In the genomic region with DNA sequence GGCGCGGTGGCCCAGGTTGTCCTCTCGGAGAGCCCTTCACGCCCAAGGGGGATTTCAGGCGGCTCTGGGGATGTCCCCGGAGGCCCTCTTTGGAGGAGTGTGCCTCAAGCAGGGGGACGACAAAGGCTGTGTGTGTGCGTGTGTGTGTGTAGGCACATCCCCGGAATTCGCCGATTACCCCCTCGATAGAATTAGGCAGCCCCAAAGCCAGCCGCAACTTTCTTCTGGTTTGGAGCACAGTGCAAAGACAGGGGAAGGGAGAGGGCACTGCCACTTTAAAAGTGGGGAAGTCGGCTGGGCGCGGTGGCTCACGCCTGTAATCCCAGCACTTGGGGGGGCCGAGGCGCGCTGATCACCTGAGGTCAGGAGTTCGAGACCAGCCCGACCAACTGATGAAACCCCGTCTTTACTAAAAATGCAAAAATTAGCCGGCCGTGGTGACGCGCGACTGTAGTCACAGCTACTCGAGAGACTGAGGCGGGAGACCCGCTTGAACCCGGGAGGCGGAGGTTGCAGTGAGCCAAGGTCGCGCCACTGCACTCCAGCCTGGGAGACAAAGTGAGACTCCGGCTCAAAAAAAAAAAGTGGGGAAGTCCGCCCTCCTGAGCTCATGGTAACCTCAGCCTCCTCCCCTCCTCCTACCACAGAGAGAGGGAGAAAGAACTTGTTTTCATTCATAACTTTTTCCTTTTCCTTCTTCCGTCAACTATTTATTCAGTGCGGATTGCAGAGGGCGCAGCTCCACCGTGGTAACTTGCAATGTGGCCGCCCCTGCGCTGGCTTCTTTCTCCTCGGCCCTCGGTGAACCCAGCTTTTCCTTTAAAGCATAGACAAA, we compare ENCODE assay signal across 8 cellular contexts. TPM values are rescaled to one million over a fixed set of nuclear protein-coding genes. Genes with fewer than 3 reads are reported as not detected.
DNase-seq lines count a peak whose midpoint lies in the region; ATAC-seq and TF ChIP-seq lines count a peak whose summit lies in the region.

No MANE protein-coding gene starts in this region.

- H3K4me1 Mint-ChIP-seq in activated naive CD8-positive, alpha-beta T cell treated with anti-CD3 and anti-CD28 coated beads, Interleukin-2, amount 50 U/mL, for 24 hours: peaks cover 46% of the 10 kb centered on the region
- peaks cover 32% of the 10 kb centered on the region for H3K4me1 Mint-ChIP-seq in progenitor cell of endocrine pancreas (ENCODE audit: low read depth)

- 0 out of 2 replicates have a peak, but pooled peaks cover 4% of the 10 kb centered on the region for H3K36me3 ChIP-seq in BJ (ENCODE audit: control insufficient read depth, insufficient read depth, low read length)
- H3K36me3 ChIP-seq in SK-N-SH (replicated peaks in 1 of 2; ENCODE audit: control insufficient read depth in 1 of 2, insufficient read depth in 2 of 2, low read length in 1 of 2): peaks cover 20 to 26% of the 10 kb centered on the region in 2 experiments
- peaks cover 2 to 36% (median 26%) of the 10 kb centered on the region in 9 donors for H3K36me3 ChIP-seq in heart left ventricle

- POLR2A ChIA-PET in BJ (lab: Charles Lee): interaction anchor here (0.6 kb wide), 1 partner anchor 10 kb away, joined by 3 read pairs; no protein-coding TSS in a partner anchor
- POLR2A ChIA-PET in SK-N-SH (lab: Yijun Ruan, JAX): no interaction called here

- TF ChIP-seq RAD21 in SK-N-SH (IDR thresholded peaks at IDR 0.05; ENCODE audit: low read length): peak; percentile 60

- H3K4me2 ChIP-seq in SK-N-SH: peak overlapping the region; percentile 72

- no peaks in the 10 kb centered on the region for H3K9me2 ChIP-seq in SK-N-SH

- peak; percentile 30 for ATAC-seq in GM19035 (IDR thresholded peaks at IDR 0.05; ENCODE audit: unreplicated experiment)
- peak; percentile 37 for ATAC-seq in HG03432 (IDR thresholded peaks at IDR 0.05; ENCODE audit: unreplicated experiment)
- peak; percentile 69 for ATAC-seq in activated naive CD8-positive, alpha-beta T cell treated with anti-CD3 and anti-CD28 coated beads, Interleukin-2, amount 50 U/mL, for 24 hours
- ATAC-seq in heart left ventricle: peak; percentile 15 to 36 (median 22)

- peak overlapping the region; percentile 62 for H3K4me3 ChIP-seq in BJ (ENCODE audit: low read depth, low read length)
- H3K4me3 ChIP-seq in SK-N-SH (ENCODE audit: low read depth in 2 of 2, low read length in 1 of 2): peak overlapping the region; percentile 63 to 80
- peak overlapping the region; percentile 63 to 86 (median 73) for H3K4me3 ChIP-seq in heart left ventricle

- CTCF ChIA-PET in BJ (lab: Yijun Ruan, JAX): interaction anchor here (0.9 to 2.0 kb wide), 5 partner anchors 124 to 709 kb away, joined by 3 to 14 read pairs (median 3); no protein-coding TSS in a partner anchor
- CTCF ChIA-PET in SK-N-SH (lab: Yijun Ruan, JAX): interaction anchor here (1.8 to 2.3 kb wide), 2 partner anchors 10 to 713 kb away, joined by 6 to 12 read pairs; no protein-coding TSS in a partner anchor

- H3K27me3 ChIP-seq in BJ (ENCODE audit: control insufficient read depth, insufficient read depth, low read length) (no peaks in the 10 kb centered on the region), SK-N-SH (ENCODE audit: insufficient read depth) (no peaks in the 10 kb centered on the region), heart left ventricle (peaks cover 0 to 8% (median 0%) of the 10 kb centered on the region in 9 donors)

- TF ChIP-seq EP300 in SK-N-SH (IDR thresholded peaks at IDR 0.05; ENCODE audit: borderline replicate concordance in 1 of 2, low read depth in 1 of 2, low read length in 1 of 2): no peak

- no peaks in the 10 kb centered on the region for H3K9me3 Mint-ChIP-seq in activated naive CD8-positive, alpha-beta T cell treated with anti-CD3 and anti-CD28 coated beads, Interleukin-2, amount 50 U/mL, for 24 hours
- no peaks in the 10 kb centered on the region for H3K9me3 Mint-ChIP-seq in progenitor cell of endocrine pancreas (ENCODE audit: low read depth)

- H3K9me3 ChIP-seq in SK-N-SH: no peaks in the 10 kb centered on the region
- H3K9me3 ChIP-seq in heart left ventricle: no peaks in the 10 kb centered on the region

- no peak for TF ChIP-seq POLR2A in heart left ventricle (IDR thresholded peaks at IDR 0.05)

- no peaks in the 10 kb centered on the region for H3K27me3 Mint-ChIP-seq in activated naive CD8-positive, alpha-beta T cell treated with anti-CD3 and anti-CD28 coated beads, Interleukin-2, amount 50 U/mL, for 24 hours
- H3K27me3 Mint-ChIP-seq in progenitor cell of endocrine pancreas: no peaks in the 10 kb centered on the region

- intact Hi-C loops in heart left ventricle (cut with DNase I): loop anchor here in 9 of 10 donors (2.0 to 10.0 kb wide), 21 partner anchors 47 to 866 kb away; no protein-coding TSS in a partner anchor

- peak overlapping the region; percentile 97 for H3K27ac Mint-ChIP-seq in activated naive CD8-positive, alpha-beta T cell treated with anti-CD3 and anti-CD28 coated beads, Interleukin-2, amount 50 U/mL, for 24 hours
- H3K27ac Mint-ChIP-seq in progenitor cell of endocrine pancreas: peak overlapping the region; percentile 98

- no peak for DNase-seq in BJ (ENCODE audit: low read depth)
- DNase-seq in SK-N-SH: peak; percentile 39
- peak; percentile 72 for DNase-seq in activated naive CD8-positive, alpha-beta T cell treated with anti-CD3 and anti-CD28 coated beads, Interleukin-2, amount 50 U/mL, for 24 hours
- DNase-seq in heart left ventricle: peak; percentile 51 to 72 (median 66)
- DNase-seq in progenitor cell of endocrine pancreas (ENCODE audit: low spot score, unreplicated experiment): no peak
- DNase-seq in NCI-H187 (lab: John Stamatoyannopoulos, UW): no peak

- peak overlapping the region; percentile 90 for H2AFZ ChIP-seq in SK-N-SH (ENCODE audit: low read depth)

- H4K20me1 ChIP-seq in SK-N-SH (ENCODE audit: insufficient read depth): no peaks in the 10 kb centered on the region; the same call in 1 of the 2 replicates

- peaks cover 68% of the 10 kb centered on the region for H3K36me3 Mint-ChIP-seq in activated naive CD8-positive, alpha-beta T cell treated with anti-CD3 and anti-CD28 coated beads, Interleukin-2, amount 50 U/mL, for 24 hours (ENCODE audit: low read depth)
- peaks cover 22% of the 10 kb centered on the region for H3K36me3 Mint-ChIP-seq in progenitor cell of endocrine pancreas (ENCODE audit: insufficient read depth)

- peak; percentile 48 for TF ChIP-seq CTCF in BJ (IDR thresholded peaks at IDR 0.05; ENCODE audit: insufficient read depth, low read depth, low read length)
- peak; percentile 45 for TF ChIP-seq CTCF in SK-N-SH (IDR thresholded peaks at IDR 0.05)
- peak in 7 of 12 donors; percentile 9 to 51 (median 23) for TF ChIP-seq CTCF in heart left ventricle (IDR thresholded peaks at IDR 0.05)
- no peak for TF ChIP-seq CTCF in progenitor cell of endocrine pancreas (IDR thresholded peaks at IDR 0.05; ENCODE audit: unreplicated experiment)

- peaks cover 41% of the 10 kb centered on the region for H3K79me2 ChIP-seq in SK-N-SH (ENCODE audit: insufficient read depth)

- peak overlapping the region; percentile 69 for H3K9ac ChIP-seq in SK-N-SH

- peak overlapping the region; percentile 92 for H3K4me3 Mint-ChIP-seq in activated naive CD8-positive, alpha-beta T cell treated with anti-CD3 and anti-CD28 coated beads, Interleukin-2, amount 50 U/mL, for 24 hours
- H3K4me3 Mint-ChIP-seq in progenitor cell of endocrine pancreas (ENCODE audit: low read depth): peak overlapping the region; percentile 92

- peak overlapping the region; percentile 50 to 53 for H3K27ac ChIP-seq in SK-N-SH (ENCODE audit: low read depth in 2 of 2, low read length in 1 of 2)
- H3K27ac ChIP-seq in heart left ventricle: peak overlapping the region; percentile 85 to 97 (median 93)

- under 1% methylated on average over 36 of the region's 45 CpGs for WGBS in SK-N-SH (ENCODE audit: low lambda C conversion rate)
- 1% methylated on average over 35 to 45 of the region's 45 CpGs for WGBS in heart left ventricle, 4 donors

- peaks cover 0 to 8% of the 10 kb centered on the region in 2 experiments; a peak in 2 of 4 replicates for H3K4me1 ChIP-seq in SK-N-SH (ENCODE audit: control insufficient read depth in 1 of 2, insufficient read depth in 2 of 2, low read depth in 1 of 2, low read length in 1 of 2)
- peaks cover 0 to 32% (median 12%) of the 10 kb centered on the region in 12 donors for H3K4me1 ChIP-seq in heart left ventricle

- peaks cover 4% of the 10 kb centered on the region for H3F3A ChIP-seq in SK-N-SH (replicated peaks; ENCODE audit: insufficient read depth)

TF ChIP-seq in SK-N-SH, 30 proteins besides CTCF, POLR2A, EP300 and RAD21:
- 0 out of 2 replicates have a peak, but pooled peaks have one; percentile 7 for TF ChIP-seq TCF12 (IDR thresholded peaks at IDR 0.05)
- peak; percentile 13; the same call in 1 of the 2 replicates for TF ChIP-seq TAF1 (IDR thresholded peaks at IDR 0.05; ENCODE audit: borderline replicate concordance, low read depth, low read length)
- TF ChIP-seq NRF1 (IDR thresholded peaks at IDR 0.05; ENCODE audit: low read depth, low read length): no peak
- TF ChIP-seq SMC3 (IDR thresholded peaks at IDR 0.05; ENCODE audit: low read depth, low read length): peak; percentile 38; the same call in 1 of the 2 replicates
- TF ChIP-seq YY1 (IDR thresholded peaks at IDR 0.05; ENCODE audit: low read depth): 0 out of 2 replicates have a peak, but pooled peaks have one; percentile 54
- no peak for TF ChIP-seq EZH2phosphoT487 (IDR thresholded peaks at IDR 0.05; ENCODE audit: borderline replicate concordance, low read depth)
- no peak for TF ChIP-seq RCOR1 (IDR thresholded peaks at IDR 0.05; ENCODE audit: low read length)
- TF ChIP-seq NFIC (IDR thresholded peaks at IDR 0.05; ENCODE audit: borderline replicate concordance): peak; percentile 6; the same call in 1 of the 2 replicates

RNA-seq across cellular contexts. Expression of gene SPRY1, which starts 2.4 kb away (rescaled TPM):
- 2.1 and 2.2 TPM in 2 replicates for polyA plus RNA-seq in BJ (2011; rRNA removed)
- polyA minus RNA-seq in BJ (2011; rRNA and poly(A)+ RNA removed): 1.4 and 2.4 TPM in 2 replicates
- 9.2 and 12.4 TPM in 2 replicates for polyA plus RNA-seq in SK-N-SH (2012; rRNA removed)
- 11.2 and 13.1 TPM in 2 replicates for polyA plus RNA-seq in SK-N-SH (2012; cell fraction: cytosol; rRNA removed)
- polyA plus RNA-seq in SK-N-SH (2012; cell fraction: nucleus; rRNA removed): 11.7 and 15.6 TPM in 2 replicates
- 100 to 1,000 TPM in 1 of 9 donors, 10 to 100 TPM in 8; 28.0 to 104 (median 39.1) TPM for total RNA-seq in heart left ventricle
- 10 to 100 TPM; 17.0 to 57.6 TPM for polyA plus RNA-seq in heart left ventricle
- 52.0 and 54.1 TPM in 2 replicates for total RNA-seq in progenitor cell of endocrine pancreas

Comparison
In these comparisons a context has a peak if more than half of its experiments do, and no peak if none do; other contexts are left out.
1. DNase-seq: peak in SK-N-SH (single experiment), activated naive CD8-positive, alpha-beta T cell treated with anti-CD3 and anti-CD28 coated beads, Interleukin-2, amount 50 U/mL, for 24 hours (single experiment) and heart left ventricle (5 of 5); none in BJ (single experiment), progenitor cell of endocrine pancreas (single experiment) and NCI-H187 (0 of 2).
2. Peak in every context shown above with its lines, with median percentiles within 50 percentile points of each other: H3K4me3 ChIP-seq and ATAC-seq.